Comparison of ENCODE assay signal across 32 cellular contexts in genomic region chr19:28014821-28015405, GRCh38.
"Had no signal": no experiment of that assay in that cellular context is flagged by ENCODE, and none has a peak within 500 bp of the region (broad histone marks: within the 10 kb centered on the region; RNA-seq: fewer than 3 reads in every experiment).

No MANE protein-coding gene starts in this region.

- H3K27me3 ChIP-seq: adrenal gland, body of pancreas, brain microvascular endothelial cell, breast epithelium had no signal

- H3K27ac ChIP-seq: adrenal gland, body of pancreas, brain microvascular endothelial cell, breast epithelium, VCaP had no signal

- H3K36me3 ChIP-seq: adrenal gland, brain microvascular endothelial cell, breast epithelium had no signal

- DNase-seq: activated B cell treated with CpG ODN at 0.5 μM for 24 hours; activated CD4-positive, alpha-beta memory T cell treated with anti-CD3 and anti-CD28 coated beads for 36 hours; activated CD4-positive, alpha-beta T cell treated with anti-CD3 and anti-CD28 coated beads for 4 hours; activated CD4-positive, alpha-beta T cell treated with anti-CD3 and anti-CD28 coated beads, Interleukin-2, amount 10 ng/mL, durations not matched to agents 24 days and 14 days; activated CD4-positive, alpha-beta T cell treated with anti-CD3 and anti-CD28 coated beads, Interleukin-2, amount 50 U/mL, for 1 hour; activated CD4-positive, alpha-beta T cell treated with anti-CD3 and anti-CD28 coated beads, Interleukin-2, amount 50 U/mL, for 4 hours; activated CD4-positive, CD25-positive, alpha-beta regulatory T cell treated with anti-CD3 and anti-CD28 coated beads, Interleukin-2, amount 50 U/mL, for 72 hours; activated CD8-positive, alpha-beta memory T cell treated with anti-CD3 and anti-CD28 coated beads, Interleukin-2, amount 50 U/mL, for 4 hours; activated CD8-positive, alpha-beta T cell treated with anti-CD3 and anti-CD28 coated beads for 36 hours; activated effector memory CD4-positive, alpha-beta T cell treated with anti-CD3 and anti-CD28 coated beads, Interleukin-2, amount 50 U/mL, for 16 hours; activated gamma-delta T cell treated with Interleukin-2 at 50 U/mL for 16 hours; activated naive CD4-positive, alpha-beta T cell; activated naive CD4-positive, alpha-beta T cell treated with anti-CD3 and anti-CD28 coated beads for 36 hours; activated naive CD4-positive, alpha-beta T cell treated with anti-CD3 and anti-CD28 coated beads, Interleukin-2, amount 50 U/mL, for 16 hours; activated naive CD8-positive, alpha-beta T cell treated with anti-CD3 and anti-CD28 coated beads for 36 hours; activated T-cell treated with anti-CD3 and anti-CD28 coated beads for 4 hours; activated T-cell treated with anti-CD3 and anti-CD28 coated beads, Interleukin-2, amount 50 U/mL, for 1 hour; activated T-cell treated with anti-CD3 and anti-CD28 coated beads, Interleukin-2, amount 50 U/mL, for 4 hours; activated T-cell treated with anti-CD3 and anti-CD28 coated beads, Interleukin-2, amount 50 U/mL, for 72 hours; adrenal gland; amniotic stem cell; aorta; body of pancreas; brain microvascular endothelial cell; central memory CD4-positive, alpha-beta T cell; T-helper 1 cell; T-helper 2 cell; T-helper 9 cell had no signal

- H3K4me3 ChIP-seq: adrenal gland, body of pancreas, breast epithelium had no signal

- H3K9me3 ChIP-seq: adrenal gland, body of pancreas, breast epithelium had no signal

- H3K4me1 ChIP-seq: adrenal gland, breast epithelium had no signal

- FAIRE-seq: astrocyte, TTC549 had no signal
